ENCODE assay signal across 2 cellular contexts in genomic region chr2:178689808-178690207, GRCh38.
TF ChIP-seq lines count a peak whose summit lies in the region.

No MANE protein-coding gene starts in this region.

TF ChIP-seq in SK-N-SH, 30 proteins besides CTCF, POLR2A, EP300 and RAD21 (continued from another document):
- TF ChIP-seq RXRA (IDR thresholded peaks at IDR 0.05; ENCODE audit: borderline replicate concordance, low read depth) (no peak), ZBTB33 (IDR thresholded peaks at IDR 0.05; ENCODE audit: borderline replicate concordance, low read depth) (no peak), REST (IDR thresholded peaks at IDR 0.05; ENCODE audit: low read depth, low read length) (no peak), MAX (IDR thresholded peaks at IDR 0.05; ENCODE audit: low read depth) (no peak)

TF ChIP-seq in SK-N-SH treated with all-trans-retinoic acid at 6 μM for 48 hours, 23 proteins besides CTCF, POLR2A, EP300 and RAD21 (continued from another document):
- TF ChIP-seq CSRNP3 (CRISPR knock-in tag; IDR thresholded peaks at IDR 0.05) (no peak), ARNTL (CRISPR knock-in tag; IDR thresholded peaks at IDR 0.05; ENCODE audit: borderline replicate concordance, low read depth) (no peak), ESRRG (CRISPR knock-in tag; IDR thresholded peaks at IDR 0.05) (no peak), TOX (CRISPR knock-in tag; IDR thresholded peaks at IDR 0.05; ENCODE audit: borderline replicate concordance) (no peak), ZFP3 (CRISPR knock-in tag; IDR thresholded peaks at IDR 0.05) (no peak), ZNF70 (CRISPR knock-in tag; IDR thresholded peaks at IDR 0.05) (no peak), ZNF8 (CRISPR knock-in tag; IDR thresholded peaks at IDR 0.05) (no peak), TSHZ2 (CRISPR knock-in tag; IDR thresholded peaks at IDR 0.05) (no peak), PPARA (CRISPR knock-in tag; IDR thresholded peaks at IDR 0.05; ENCODE audit: borderline replicate concordance) (no peak), BACH2 (CRISPR knock-in tag; IDR thresholded peaks at IDR 0.05; ENCODE audit: borderline replicate concordance) (no peak), ZNF565 (CRISPR knock-in tag; conservative IDR thresholded peaks at IDR 0.05; ENCODE audit: low read depth) (no peak), RARB (CRISPR knock-in tag; IDR thresholded peaks at IDR 0.05) (no peak)
